ENCODE assay signal across 7 cellular contexts in genomic region chr17:49677933-49678847, GRCh38. TPM values are rescaled to one million over a fixed set of nuclear protein-coding genes. Genes with fewer than 3 reads are reported as not detected.
DNase-seq lines count a peak whose midpoint lies in the region; ATAC-seq and TF ChIP-seq lines count a peak whose summit lies in the region.

Gene SPOP, minus strand, starts transcription at chr17:49678097. Its CDS starts 55,287 bp downstream, at chr17:49622810.

- H2AFZ ChIP-seq in hepatocyte: peak within 1 kb of the TSS; percentile 66

- peak; percentile 79 for TF ChIP-seq POLR2A in GM18505 (IDR thresholded peaks at IDR 0.05; ENCODE audit: borderline replicate concordance, extremely low read depth, insufficient read depth, insufficient read length)

- H3K4me1 ChIP-seq in hepatocyte (ENCODE audit: insufficient read depth): peaks cover 11% of the 10 kb centered on the region

- no peaks in the 10 kb centered on the region for H3K36me3 ChIP-seq in hepatocyte (replicated peaks; ENCODE audit: insufficient read depth, low read depth)

- WGBS in hepatocyte (ENCODE audit: low lambda C conversion rate, missing lambda C conversion rate): 28% methylated on average over 30 of the region's 53 CpGs

- DNase-seq in NCI-H2081 (lab: John Stamatoyannopoulos, UW) (peak; percentile 99 to 100), T1000 (lab: John Stamatoyannopoulos, UW) (peak; percentile 98), astrocyte of the hippocampus (ENCODE audit: low read depth, low spot score) (peak; percentile 100), hepatocyte (ENCODE audit: low spot score) (peak; percentile 99), retina (peak; percentile 97)

- H3K27me3 ChIP-seq in hepatocyte: no peaks in the 10 kb centered on the region

- peaks cover 38% of the 10 kb centered on the region for H4K20me1 ChIP-seq in hepatocyte (ENCODE audit: insufficient read depth, poor library complexity, severe bottlenecking)

- H3K4me2 ChIP-seq in hepatocyte: peak within 1 kb of the TSS; percentile 86

- no peaks in the 10 kb centered on the region for H3K9me2 ChIP-seq in hepatocyte (replicated peaks; ENCODE audit: insufficient read depth)

- H3K79me2 ChIP-seq in hepatocyte: peaks cover 40% of the 10 kb centered on the region

- peak within 1 kb of the TSS; percentile 18 for H3K4me3 ChIP-seq in hepatocyte

- no peaks in the 10 kb centered on the region for H3K9me3 ChIP-seq in hepatocyte (ENCODE audit: low read depth)

- TF ChIP-seq CTCF in hepatocyte (IDR thresholded peaks at IDR 0.05; ENCODE audit: poor library complexity): no peak

- ATAC-seq in GM18505 (IDR thresholded peaks at IDR 0.05; ENCODE audit: unreplicated experiment) (peak; percentile 78), HG02981 (IDR thresholded peaks at IDR 0.05; ENCODE audit: unreplicated experiment) (peak; percentile 70)

- H3K27ac ChIP-seq in hepatocyte: peak within 1 kb of the TSS; percentile 91

RNA-seq across cellular contexts. Expression of gene SPOP, which starts in this region (rescaled TPM):
- 46.5 and 51.2 TPM in 2 replicates for total RNA-seq in hepatocyte
- polyA plus RNA-seq in hepatocyte: 65.7 and 77.3 TPM in 2 replicates

Comparison
In these comparisons a context has a peak if more than half of its experiments do, and no peak if none do; other contexts are left out.
1. Peak in every context shown above with its lines: DNase-seq, ATAC-seq, H3K4me3 ChIP-seq and H3K27ac ChIP-seq.